Comparison of ENCODE assay signal across 28 cellular contexts in genomic region chr5:158813275-158813674, GRCh38.
DNase-seq lines count a peak whose midpoint lies in the region; ATAC-seq, FAIRE-seq and TF ChIP-seq lines count a peak whose summit lies in the region.
"Had no signal": no experiment of that assay in that cellular context is flagged by ENCODE, and none has a peak within 500 bp of the region (broad histone marks: within the 10 kb centered on the region; RNA-seq: fewer than 3 reads in every experiment).

No MANE protein-coding gene starts in this region.

- no peak for ATAC-seq in DND-41 (ENCODE audit: insufficient read depth, low read depth)
- ATAC-seq in activated naive CD8-positive, alpha-beta T cell treated with anti-CD3 and anti-CD28 coated beads, Interleukin-2, amount 50 U/mL, for 24 hours, result no peak
- no peak for ATAC-seq in GM21526 (IDR thresholded peaks at IDR 0.05; ENCODE audit: low FRiP score, unreplicated experiment)
- ATAC-seq: effector memory CD8-positive, alpha-beta T cell; natural killer cell; psoas muscle had no signal

- no peak overlapping the region for H3K4me3 ChIP-seq in DND-41 (ENCODE audit: low read depth in 1 of 2, low read length in 2 of 2)
- H3K4me3 ChIP-seq in H1 (ENCODE audit: extremely low read depth in 1 of 4, insufficient read depth in 2 of 4, low read depth in 3 of 4, low read length in 4 of 4), result no peak overlapping the region
- no peak overlapping the region for H3K4me3 ChIP-seq in spleen
- H3K4me3 ChIP-seq in Caco-2 (ENCODE audit: low read depth, low read length), result no peak overlapping the region
- H3K4me3 ChIP-seq: psoas muscle, sigmoid colon, SJCRH30 had no signal

- H3K27ac ChIP-seq in DND-41 (ENCODE audit: low read length) (peak overlapping the region; percentile 84), H1 (ENCODE audit: low read depth, low read length) (no peak overlapping the region), spleen (peak overlapping the region in 6 of 8 donors; percentile 37 to 83 (median 68))
- H3K27ac ChIP-seq: psoas muscle, sigmoid colon, SJCRH30 had no signal

- peaks cover 46% of the 10 kb centered on the region for H3K4me1 ChIP-seq in DND-41 (ENCODE audit: insufficient read depth, low read length)
- H3K4me1 ChIP-seq in H1 (replicated peaks in 1 of 4; ENCODE audit: control insufficient read depth in 3 of 4, insufficient read depth in 4 of 4, low read length in 3 of 4), result peaks cover 0 to 6% (median 2%) of the 10 kb centered on the region in 4 experiments; a peak in 3 of 7 replicates
- H3K4me1 ChIP-seq in spleen, result peaks cover 9 to 78% (median 29%) of the 10 kb centered on the region in 6 donors
- no peaks in the 10 kb centered on the region for H3K4me1 ChIP-seq in Caco-2
- H3K4me1 ChIP-seq: psoas muscle, sigmoid colon, SJCRH30 had no signal

- no peak overlapping the region; the same call in 1 of the 2 replicates for H2AFZ ChIP-seq in DND-41 (ENCODE audit: low read depth, low read length)
- H2AFZ ChIP-seq in H1 (ENCODE audit: low read length), result no peak overlapping the region

- DNase-seq in DND-41 (no peak), NCI-H2107 (lab: John Stamatoyannopoulos, UW) (peak; percentile 5), H1 (ENCODE audit: low read depth in 1 of 2, low spot score in 2 of 2) (no peak), spleen (no peak), Caco-2 (no peak)
- DNase-seq in activated naive CD8-positive, alpha-beta T cell treated with anti-CD3 and anti-CD28 coated beads, Interleukin-2, amount 50 U/mL, for 24 hours, result no peak
- no peak for DNase-seq in stimulated activated naive CD4-positive, alpha-beta T cell treated with Interleukin-2 at 50 U/mL for 16 hours (lab: John Stamatoyannopoulos, UW)
- DNase-seq: activated CD4-positive, alpha-beta T cell treated with anti-CD3 and anti-CD28 coated beads, Interleukin-2, amount 10 ng/mL, durations not matched to agents 7 days and 5 days; activated effector memory CD4-positive, alpha-beta T cell treated with anti-CD3 and anti-CD28 coated beads, Interleukin-2, amount 50 U/mL, for 16 hours; activated naive CD8-positive, alpha-beta T cell treated with anti-CD3 and anti-CD28 coated beads for 36 hours; activated T-cell treated with anti-CD3 and anti-CD28 coated beads, Interleukin-2, amount 50 U/mL, for 1 hour; aorta; effector memory CD8-positive, alpha-beta T cell; HCEC 1CT; natural killer cell; NCI-H2029 treated with DMSO at 0.1 percent for 48 hours; NCI-H748 treated with DMSO at 0.1 percent for 48 hours; psoas muscle; RPMI8226; sigmoid colon; SJCRH30; stimulated activated CD4-positive, alpha-beta T cell treated with anti-CD3 and anti-CD28 coated beads, Interleukin-4, amount 100 ng/mL, for 1 hour; T1000 had no signal

- no peak overlapping the region for H2AK5ac ChIP-seq in H1 (ENCODE audit: low read depth, low read length)

- no peak overlapping the region for H3K4ac ChIP-seq in H1 (replicated peaks; ENCODE audit: insufficient read length, low read depth, low read length)

- no peak overlapping the region for H2BK5ac ChIP-seq in H1 (ENCODE audit: low read depth, low read length)

- H3K9ac ChIP-seq in DND-41 (ENCODE audit: low read depth, low read length) (peak overlapping the region; percentile 33; the same call in 1 of the 2 replicates), H1 (replicated peaks in 1 of 4; ENCODE audit: extremely low read depth in 1 of 4, low read depth in 3 of 4, low read length in 3 of 4) (no peak overlapping the region)

- no peak overlapping the region for H3K4me3 Mint-ChIP-seq in Caco-2 (ENCODE audit: unreplicated experiment)
- no peak overlapping the region for H3K4me3 Mint-ChIP-seq in activated naive CD8-positive, alpha-beta T cell treated with anti-CD3 and anti-CD28 coated beads, Interleukin-2, amount 50 U/mL, for 24 hours
- H3K4me3 Mint-ChIP-seq: effector memory CD8-positive, alpha-beta T cell; mesothelial cell of epicardium; type B pancreatic cell had no signal

- POLR2A ChIA-PET in H1 (lab: Charles Lee; ENCODE audit: partially characterized antibody) (no interaction called here), Caco-2 (lab: Charles Lee) (no interaction called here)

- H3K36me3 Mint-ChIP-seq in Caco-2 (ENCODE audit: insufficient read depth, unreplicated experiment), result no peaks in the 10 kb centered on the region
- H3K36me3 Mint-ChIP-seq in activated naive CD8-positive, alpha-beta T cell treated with anti-CD3 and anti-CD28 coated beads, Interleukin-2, amount 50 U/mL, for 24 hours (ENCODE audit: low read depth), result no peaks in the 10 kb centered on the region
- H3K36me3 Mint-ChIP-seq: mesothelial cell of epicardium had no signal

- H3K18ac ChIP-seq in H1 (ENCODE audit: extremely low read depth, low read length), result no peak overlapping the region

- CTCF ChIA-PET in H1 (lab: Charles Lee; ENCODE audit: partially characterized antibody), result interaction anchor here (0.8 to 1.5 kb wide), 7 partner anchors 10 to 293 kb away, joined by 3 to 5 read pairs (median 4); no protein-coding TSS in a partner anchor
- CTCF ChIA-PET in Caco-2 (lab: Charles Lee), result no interaction called here

- no peaks in the 10 kb centered on the region for H3K4me1 Mint-ChIP-seq in Caco-2 (ENCODE audit: low read depth, unreplicated experiment)
- peaks cover 60% of the 10 kb centered on the region for H3K4me1 Mint-ChIP-seq in activated naive CD8-positive, alpha-beta T cell treated with anti-CD3 and anti-CD28 coated beads, Interleukin-2, amount 50 U/mL, for 24 hours
- H3K4me1 Mint-ChIP-seq: mesothelial cell of epicardium had no signal

- no TSS peak for BruUV-seq in Caco-2 (replicated peaks; lab: Mats Ljungman, UMichigan)

- intact Hi-C loops in spleen (cut with DNase I; ENCODE audit: low total_unique reads), result no loop called here
- intact Hi-C loops in Caco-2 (cut with micrococcal nuclease; ENCODE audit: unreplicated experiment), result no loop called here

- H3K56ac ChIP-seq in H1 (replicated peaks; ENCODE audit: insufficient read length, low read depth, low read length), result no peak overlapping the region

- no peak overlapping the region; the same call in 1 of the 2 replicates for H3K4me2 ChIP-seq in DND-41 (ENCODE audit: insufficient read depth, low read length)
- no peak overlapping the region for H3K4me2 ChIP-seq in H1 (ENCODE audit: insufficient read depth in 1 of 2, low read depth in 2 of 2, low read length in 2 of 2)

- no peaks in the 10 kb centered on the region for H3K9me3 Mint-ChIP-seq in Caco-2 (ENCODE audit: unreplicated experiment)
- peaks cover 18% of the 10 kb centered on the region for H3K9me3 Mint-ChIP-seq in activated naive CD8-positive, alpha-beta T cell treated with anti-CD3 and anti-CD28 coated beads, Interleukin-2, amount 50 U/mL, for 24 hours

- no peak overlapping the region for H3K27ac Mint-ChIP-seq in Caco-2 (ENCODE audit: unreplicated experiment)
- no peak overlapping the region for H3K27ac Mint-ChIP-seq in activated naive CD8-positive, alpha-beta T cell treated with anti-CD3 and anti-CD28 coated beads, Interleukin-2, amount 50 U/mL, for 24 hours
- H3K27ac Mint-ChIP-seq: effector memory CD8-positive, alpha-beta T cell; mesothelial cell of epicardium; natural killer cell; type B pancreatic cell had no signal

- no peak for TF ChIP-seq CTCF in DND-41 (IDR thresholded peaks at IDR 0.05; ENCODE audit: borderline replicate concordance, extremely low read depth, low read length, poor library complexity, severe bottlenecking)
- TF ChIP-seq CTCF in H1 (IDR thresholded peaks at IDR 0.05; ENCODE audit: control extremely low read depth in 1 of 3, insufficient read depth in 1 of 3, low read depth in 1 of 3, low read length in 3 of 3), result no peak
- no peak for TF ChIP-seq CTCF in spleen (IDR thresholded peaks at IDR 0.05 in 8 of 11, conservative IDR thresholded peaks at IDR 0.05 in 3 of 11)
- no peak for TF ChIP-seq CTCF in Caco-2 (IDR thresholded peaks at IDR 0.05; ENCODE audit: insufficient read depth in 1 of 2, low read depth in 1 of 2, low read length in 1 of 2, severe bottlenecking in 1 of 2, unreplicated experiment in 1 of 2)

- WGBS in H1 (ENCODE audit: extremely low coverage in 1 of 2, insufficient coverage in 1 of 2, insufficient read length in 1 of 2, insufficient replicate concordance in 2 of 2, low coverage in 1 of 2, low lambda C conversion rate in 2 of 2, missing lambda C conversion rate in 1 of 2), 2 experiments, result 76% methylated on average over 1 of the region's 1 CpG; no CpG with 5 or more reads in 1 of the 2 experiments
- 75 to 97% (median 89%) methylated on average over 1 of the region's 1 CpG for WGBS in spleen, 5 donors

- H2BK15ac ChIP-seq in H1 (ENCODE audit: low read length), result no peak overlapping the region

- no peak overlapping the region for H3K14ac ChIP-seq in H1 (ENCODE audit: insufficient read length)

- H2BK20ac ChIP-seq in H1 (ENCODE audit: low read length), result no peak overlapping the region

- H3K79me2 ChIP-seq in DND-41 (ENCODE audit: insufficient read depth, low read length) (no peaks in the 10 kb centered on the region), H1 (ENCODE audit: control insufficient read depth in 1 of 2, insufficient read depth in 2 of 2, low read length in 2 of 2) (no peaks in the 10 kb centered on the region)

- no peak overlapping the region for H3K23ac ChIP-seq in H1 (ENCODE audit: insufficient read length)

- no peak overlapping the region for H2BK12ac ChIP-seq in H1 (ENCODE audit: low read depth, low read length)

- no peaks in the 10 kb centered on the region for H3K9me3 ChIP-seq in DND-41 (ENCODE audit: insufficient read depth, low read length, severe bottlenecking)
- 0 out of 4 replicates have a peak, but pooled peaks cover 0 to 4% of the 10 kb centered on the region in 2 experiments for H3K9me3 ChIP-seq in H1 (ENCODE audit: insufficient read depth in 2 of 2, low read depth in 1 of 2, low read length in 1 of 2)
- H3K9me3 ChIP-seq in spleen, result peaks cover 0 to 8% (median 0%) of the 10 kb centered on the region in 8 donors
- no peaks in the 10 kb centered on the region for H3K9me3 ChIP-seq in Caco-2
- H3K9me3 ChIP-seq: psoas muscle, sigmoid colon, SJCRH30 had no signal

- H3K36me3 ChIP-seq in DND-41 (ENCODE audit: insufficient read depth, low read length), result no peaks in the 10 kb centered on the region; the same call in 1 of the 2 replicates
- H3K36me3 ChIP-seq in H1 (ENCODE audit: control insufficient read depth in 2 of 4, insufficient read depth in 4 of 4, low read length in 3 of 4), result no peaks in the 10 kb centered on the region; a peak in 1 of 8 replicates
- H3K36me3 ChIP-seq in spleen, result no peaks in the 10 kb centered on the region
- no peaks in the 10 kb centered on the region for H3K36me3 ChIP-seq in Caco-2 (ENCODE audit: control insufficient read depth, insufficient read depth, low read length)
- H3K36me3 ChIP-seq: sigmoid colon, SJCRH30 had no signal

- H3K27me3 ChIP-seq in DND-41 (ENCODE audit: insufficient read depth, low read length, poor library complexity) (no peaks in the 10 kb centered on the region), H1 (replicated peaks in 1 of 4; ENCODE audit: control insufficient read depth in 3 of 4, extremely low read depth in 1 of 4, insufficient read depth in 3 of 4, low read length in 3 of 4) (no peaks in the 10 kb centered on the region), spleen (replicated peaks in 1 of 7) (no peaks in the 10 kb centered on the region), Caco-2 (replicated peaks; ENCODE audit: control insufficient read depth, insufficient read depth, low read length) (no peaks in the 10 kb centered on the region; the same call in 1 of the 2 replicates)
- H3K27me3 ChIP-seq: sigmoid colon, SJCRH30 had no signal

- H3K79me1 ChIP-seq in H1 (ENCODE audit: low read depth, low read length), result no peaks in the 10 kb centered on the region

- no peaks in the 10 kb centered on the region; the same call in 1 of the 2 replicates for H3K23me2 ChIP-seq in H1 (ENCODE audit: low read depth, low read length)

- TF ChIP-seq RAD21 in H1 (IDR thresholded peaks at IDR 0.05 in 1 of 2, conservative IDR thresholded peaks at IDR 0.05 in 1 of 2; ENCODE audit: low read depth in 2 of 2, low read length in 2 of 2), result no peak

- H2BK120ac ChIP-seq in H1 (replicated peaks; ENCODE audit: low read depth, low read length), result no peak overlapping the region

- H4K8ac ChIP-seq in H1 (ENCODE audit: extremely low read depth, insufficient read depth, low read length), result no peak overlapping the region

- TF ChIP-seq EP300 in H1 (IDR thresholded peaks at IDR 0.05; ENCODE audit: borderline replicate concordance in 1 of 2, low read depth in 2 of 2, low read length in 2 of 2), result no peak

- H4K91ac ChIP-seq in H1 (replicated peaks; ENCODE audit: insufficient read length, low read length), result no peak overlapping the region

- H4K20me1 ChIP-seq in DND-41 (ENCODE audit: insufficient read depth, low read length) (no peaks in the 10 kb centered on the region), H1 (replicated peaks in 1 of 2; ENCODE audit: control insufficient read depth in 1 of 2, insufficient read depth in 2 of 2, low read length in 2 of 2) (no peaks in the 10 kb centered on the region)

- peak; percentile 52 for FAIRE-seq in H1 (lab: Jason Lieb, UNC)
- FAIRE-seq: bronchial epithelial cell, colon had no signal

- peaks cover 18% of the 10 kb centered on the region for H3K27me3 Mint-ChIP-seq in Caco-2 (ENCODE audit: insufficient read depth, unreplicated experiment)
- no peaks in the 10 kb centered on the region for H3K27me3 Mint-ChIP-seq in activated naive CD8-positive, alpha-beta T cell treated with anti-CD3 and anti-CD28 coated beads, Interleukin-2, amount 50 U/mL, for 24 hours
- H3K27me3 Mint-ChIP-seq: activated naive CD8-positive, alpha-beta T cell treated with anti-CD3 and anti-CD28 coated beads for 36 hours had no signal

- H4K5ac ChIP-seq in H1 (ENCODE audit: insufficient read length, low read depth, low read length), result no peak overlapping the region

- no peak for TF ChIP-seq POLR2A in H1 (IDR thresholded peaks at IDR 0.05; ENCODE audit: control extremely low read depth in 1 of 2, low read depth in 2 of 2, low read length in 2 of 2)
- no peak for TF ChIP-seq POLR2A in spleen (IDR thresholded peaks at IDR 0.05)
